In genomic region chr13:28026508-28026907, GRCh38 we compare ENCODE assay signal across 38 cellular contexts. TPM values are rescaled to one million over a fixed set of nuclear protein-coding genes. Genes with fewer than 3 reads are reported as not detected.
"Had no signal": no experiment of that assay in that cellular context is flagged by ENCODE, and none has a peak within 500 bp of the region (broad histone marks: within the 10 kb centered on the region; RNA-seq: fewer than 3 reads in every experiment).

No MANE protein-coding gene starts in this region.

- H3K4me3 ChIP-seq: adrenal gland, body of pancreas, breast epithelium had no signal

- H3K9me3 ChIP-seq: adrenal gland, body of pancreas, breast epithelium had no signal

- FAIRE-seq: astrocyte, TTC549 had no signal

- DNase-seq: activated B cell treated with CpG ODN at 0.5 μM for 24 hours; activated CD4-positive, alpha-beta memory T cell treated with anti-CD3 and anti-CD28 coated beads for 36 hours; activated CD4-positive, alpha-beta T cell treated with anti-CD3 and anti-CD28 coated beads for 4 hours; activated CD4-positive, alpha-beta T cell treated with anti-CD3 and anti-CD28 coated beads, Interleukin-2, amount 10 ng/mL, durations not matched to agents 24 days and 14 days; activated CD4-positive, alpha-beta T cell treated with anti-CD3 and anti-CD28 coated beads, Interleukin-2, amount 50 U/mL, for 1 hour; activated CD4-positive, alpha-beta T cell treated with anti-CD3 and anti-CD28 coated beads, Interleukin-2, amount 50 U/mL, for 4 hours; activated CD4-positive, CD25-positive, alpha-beta regulatory T cell treated with anti-CD3 and anti-CD28 coated beads, Interleukin-2, amount 50 U/mL, for 72 hours; activated CD8-positive, alpha-beta memory T cell treated with anti-CD3 and anti-CD28 coated beads, Interleukin-2, amount 50 U/mL, for 4 hours; activated CD8-positive, alpha-beta T cell treated with anti-CD3 and anti-CD28 coated beads for 36 hours; activated effector memory CD4-positive, alpha-beta T cell treated with anti-CD3 and anti-CD28 coated beads, Interleukin-2, amount 50 U/mL, for 16 hours; activated gamma-delta T cell treated with Interleukin-2 at 50 U/mL for 16 hours; activated naive CD4-positive, alpha-beta T cell; activated naive CD4-positive, alpha-beta T cell treated with anti-CD3 and anti-CD28 coated beads for 36 hours; activated naive CD4-positive, alpha-beta T cell treated with anti-CD3 and anti-CD28 coated beads, Interleukin-2, amount 50 U/mL, for 16 hours; activated naive CD8-positive, alpha-beta T cell treated with anti-CD3 and anti-CD28 coated beads for 36 hours; activated T-cell treated with anti-CD3 and anti-CD28 coated beads for 4 hours; activated T-cell treated with anti-CD3 and anti-CD28 coated beads, Interleukin-2, amount 50 U/mL, for 1 hour; activated T-cell treated with anti-CD3 and anti-CD28 coated beads, Interleukin-2, amount 50 U/mL, for 4 hours; activated T-cell treated with anti-CD3 and anti-CD28 coated beads, Interleukin-2, amount 50 U/mL, for 72 hours; adrenal gland; amniotic stem cell; aorta; body of pancreas; brain microvascular endothelial cell; central memory CD4-positive, alpha-beta T cell; T-helper 1 cell; T-helper 2 cell; T-helper 9 cell had no signal

- ATAC-seq: activated CD8-positive, alpha-beta T cell treated with anti-CD3 and anti-CD28 coated beads for 36 hours; activated naive CD4-positive, alpha-beta T cell treated with anti-CD3 and anti-CD28 coated beads, Interleukin-2, amount 50 U/mL, for 72 hours; activated T-cell treated with anti-CD3 and anti-CD28 coated beads, Interleukin-2, amount 50 U/mL, for 4 hours; activated T-cell treated with anti-CD3 and anti-CD28 coated beads, Interleukin-2, amount 50 U/mL, for 72 hours; activated T-helper 17 cell treated with anti-CD3 and anti-CD28 coated beads, Interleukin-2, amount 50 U/mL, for 72 hours; body of pancreas had no signal

- H3K27ac ChIP-seq: adrenal gland, body of pancreas, brain microvascular endothelial cell, breast epithelium, VCaP had no signal

- H3K36me3 ChIP-seq: adrenal gland, brain microvascular endothelial cell, breast epithelium had no signal

- H3K4me1 ChIP-seq: adrenal gland, breast epithelium had no signal

- H3K27me3 ChIP-seq: body of pancreas, brain microvascular endothelial cell, breast epithelium had no signal

RNA-seq across cellular contexts. Expression of gene URAD, which starts 38.0 kb away (rescaled TPM):
- total RNA-seq: activated B cell treated with CpG ODN at 0.5 μM for 24 hours; activated CD4-positive, alpha-beta memory T cell treated with anti-CD3 and anti-CD28 coated beads for 36 hours; activated CD4-positive, alpha-beta T cell treated with anti-CD3 and anti-CD28 coated beads, Interleukin-2, amount 10 ng/mL, durations not matched to agents 24 days and 14 days; activated CD8-positive, alpha-beta memory T cell treated with anti-CD3 and anti-CD28 coated beads for 36 hours; activated CD8-positive, alpha-beta T cell treated with anti-CD3 and anti-CD28 coated beads for 36 hours; activated naive CD4-positive, alpha-beta T cell treated with anti-CD3 and anti-CD28 coated beads for 36 hours; activated naive CD4-positive, alpha-beta T cell treated with anti-CD3 and anti-CD28 coated beads, Interleukin-2, amount 50 U/mL, for 72 hours; activated naive CD8-positive, alpha-beta T cell treated with anti-CD3 and anti-CD28 coated beads for 36 hours; activated T-cell treated with anti-CD3 and anti-CD28 coated beads, Interleukin-2, amount 50 U/mL, for 4 hours; activated T-cell treated with anti-CD3 and anti-CD28 coated beads, Interleukin-2, amount 50 U/mL, for 72 hours; activated T-helper 1 cell treated with anti-CD3 and anti-CD28 coated beads, Interleukin-12 subunit alpha, Interleukin-12 subunit beta, Interleukin-2, Interleukin-4 antibody, amounts not matched to agents 30 ng/mL and 10 ng/mL and 1 ng/mL, durations not matched to agents 14 hours and 24 hours and 36 hours; activated T-helper 17 cell treated with anti-CD3 and anti-CD28 coated beads, Interleukin-2, amount 50 U/mL, for 72 hours; adrenal gland; aorta; astrocyte; body of pancreas; cardiac septum; cerebellum had no signal
- polyA plus RNA-seq: adrenal gland, aorta had no signal

RNA-seq across cellular contexts. Expression of gene CDX2, which starts 57.4 kb away (rescaled TPM):
- total RNA-seq: activated B cell treated with CpG ODN at 0.5 μM for 24 hours; activated CD4-positive, alpha-beta memory T cell treated with anti-CD3 and anti-CD28 coated beads for 36 hours; activated CD4-positive, alpha-beta T cell treated with anti-CD3 and anti-CD28 coated beads, Interleukin-2, amount 10 ng/mL, durations not matched to agents 24 days and 14 days; activated CD8-positive, alpha-beta memory T cell treated with anti-CD3 and anti-CD28 coated beads for 36 hours; activated CD8-positive, alpha-beta T cell treated with anti-CD3 and anti-CD28 coated beads for 36 hours; activated naive CD4-positive, alpha-beta T cell treated with anti-CD3 and anti-CD28 coated beads for 36 hours; activated naive CD4-positive, alpha-beta T cell treated with anti-CD3 and anti-CD28 coated beads, Interleukin-2, amount 50 U/mL, for 72 hours; activated naive CD8-positive, alpha-beta T cell treated with anti-CD3 and anti-CD28 coated beads for 36 hours; activated T-cell treated with anti-CD3 and anti-CD28 coated beads, Interleukin-2, amount 50 U/mL, for 72 hours; activated T-helper 1 cell treated with anti-CD3 and anti-CD28 coated beads, Interleukin-12 subunit alpha, Interleukin-12 subunit beta, Interleukin-2, Interleukin-4 antibody, amounts not matched to agents 30 ng/mL and 10 ng/mL and 1 ng/mL, durations not matched to agents 14 hours and 24 hours and 36 hours; activated T-helper 17 cell treated with anti-CD3 and anti-CD28 coated beads, Interleukin-2, amount 50 U/mL, for 72 hours; aorta; astrocyte; cardiac septum; cerebellum had no signal
